8 cellular contexts compared by ENCODE assay signal in the genomic region with DNA sequence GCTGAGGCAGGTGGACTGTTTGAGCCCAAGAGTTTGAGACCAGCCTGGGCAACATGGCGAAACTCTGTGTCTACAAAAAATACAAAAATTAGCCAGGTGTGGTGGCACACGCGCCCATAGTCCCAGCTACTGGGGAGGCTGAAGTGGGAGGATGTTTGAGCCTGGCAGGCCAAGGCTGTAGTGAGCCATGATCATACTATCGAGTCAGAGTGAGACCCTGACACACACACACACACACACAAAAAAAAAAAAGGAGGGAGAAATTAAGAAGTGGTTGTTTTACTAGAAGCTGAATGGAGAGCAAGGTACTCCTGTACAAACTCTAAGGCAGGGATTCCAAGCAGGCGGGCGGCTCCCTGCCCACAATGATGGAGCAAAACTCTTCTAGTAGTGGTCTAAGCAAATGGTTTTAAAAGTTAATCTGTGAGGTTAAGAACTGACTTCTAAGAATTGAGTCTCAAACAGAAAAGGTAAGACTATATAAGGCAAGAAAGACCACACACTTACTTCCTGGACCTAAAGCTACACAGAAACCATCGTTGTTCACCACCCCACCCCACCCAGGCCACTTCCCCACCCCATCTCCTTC. TPM values are rescaled to one million over a fixed set of nuclear protein-coding genes. Genes with fewer than 3 reads are reported as not detected.
DNase-seq lines count a peak whose midpoint lies in the region; ATAC-seq and TF ChIP-seq lines count a peak whose summit lies in the region.

No MANE protein-coding gene starts in this region.

- H3K27me3 Mint-ChIP-seq in activated T-cell treated with anti-CD3 and anti-CD28 coated beads, Interleukin-2, amount 50 U/mL, for 4 hours (ENCODE audit: low read depth): no peaks in the 10 kb centered on the region

- H3K27me3 ChIP-seq in psoas muscle (ENCODE audit: insufficient read depth in 3 of 3, low read length in 2 of 3) (no peaks in the 10 kb centered on the region), A673 (replicated peaks; ENCODE audit: insufficient read depth, low read depth, low read length, poor library complexity) (no peaks in the 10 kb centered on the region)

- peak overlapping the region; percentile 82 for H3K27ac ChIP-seq in psoas muscle
- no peak overlapping the region for H3K27ac ChIP-seq in A673 (ENCODE audit: low read depth, low read length, poor library complexity, severe bottlenecking)

- H3K36me3 ChIP-seq in psoas muscle (ENCODE audit: insufficient read depth in 1 of 2, low read depth in 1 of 2) (no peaks in the 10 kb centered on the region), A673 (ENCODE audit: insufficient read depth, low read length, poor library complexity, severe bottlenecking) (no peaks in the 10 kb centered on the region)

- CTCF ChIA-PET in A673 (lab: Charles Lee): no interaction called here

- no peaks in the 10 kb centered on the region for H3K9me3 Mint-ChIP-seq in activated T-cell treated with anti-CD3 and anti-CD28 coated beads, Interleukin-2, amount 50 U/mL, for 4 hours

- no TSS peak for BruUV-seq in A673 (replicated peaks; lab: Mats Ljungman, UMichigan)

- peak; percentile 45 for DNase-seq in activated T-cell treated with anti-CD3 and anti-CD28 coated beads, Interleukin-2, amount 50 U/mL, for 4 hours
- no peak for DNase-seq in psoas muscle
- no peak for DNase-seq in mucosa of gallbladder (ENCODE audit: low spot score)
- DNase-seq in A673 (ENCODE audit: low spot score): no peak

- TF ChIP-seq CTCF in psoas muscle (IDR thresholded peaks at IDR 0.05): no peak
- TF ChIP-seq CTCF in A673 (conservative IDR thresholded peaks at IDR 0.05; ENCODE audit: low read depth, low read length): no peak

- H3K4me1 ChIP-seq in psoas muscle (peaks cover 32% of the 10 kb centered on the region), A673 (ENCODE audit: insufficient read depth, low read length, poor library complexity, severe bottlenecking) (peaks cover 16% of the 10 kb centered on the region)

- intact Hi-C loops in psoas muscle (cut with DNase I): loop anchor here (2.0 to 5.0 kb wide), 2 partner anchors 36 to 69 kb away; no protein-coding TSS in a partner anchor
- intact Hi-C loops in A673 (cut with micrococcal nuclease; ENCODE audit: unreplicated experiment): no loop called here

- H3K4me3 Mint-ChIP-seq in activated T-cell treated with anti-CD3 and anti-CD28 coated beads, Interleukin-2, amount 50 U/mL, for 4 hours: peak overlapping the region; percentile 94

- peak; percentile 19 for ATAC-seq in GM18498 (IDR thresholded peaks at IDR 0.05; ENCODE audit: unreplicated experiment)
- peak; percentile 18 for ATAC-seq in HG02981 (IDR thresholded peaks at IDR 0.05; ENCODE audit: unreplicated experiment)
- ATAC-seq in activated T-cell treated with anti-CD3 and anti-CD28 coated beads, Interleukin-2, amount 50 U/mL, for 4 hours: peak in 1 of 2 donors; percentile 15
- no peak for ATAC-seq in psoas muscle
- no peak for ATAC-seq in HG03196 (IDR thresholded peaks at IDR 0.05; ENCODE audit: unreplicated experiment)
- no peak for ATAC-seq in GM19397 (IDR thresholded peaks at IDR 0.05; ENCODE audit: unreplicated experiment)

- 85 to 89% (median 89%) methylated on average over 7 of the region's 7 CpGs for WGBS in psoas muscle, 3 donors

- H3K9me3 ChIP-seq in psoas muscle: no peaks in the 10 kb centered on the region
- no peaks in the 10 kb centered on the region for H3K9me3 ChIP-seq in A673 (ENCODE audit: low read depth, low read length, poor library complexity, severe bottlenecking)

- H3K4me3 ChIP-seq in psoas muscle (no peak overlapping the region), A673 (ENCODE audit: low read depth, low read length, poor library complexity, severe bottlenecking) (no peak overlapping the region)

- peaks cover 4% of the 10 kb centered on the region for H3K36me3 Mint-ChIP-seq in activated T-cell treated with anti-CD3 and anti-CD28 coated beads, Interleukin-2, amount 50 U/mL, for 4 hours (ENCODE audit: insufficient read depth)

- peaks cover 80% of the 10 kb centered on the region for H3K4me1 Mint-ChIP-seq in activated T-cell treated with anti-CD3 and anti-CD28 coated beads, Interleukin-2, amount 50 U/mL, for 4 hours (ENCODE audit: low read depth)

- POLR2A ChIA-PET in A673 (lab: Charles Lee; ENCODE audit: low non-redundant PET): no interaction called here

RNA-seq across cellular contexts. Expression of a gene that starts 2.6 kb away (rescaled TPM):
- 10 to 100 TPM; 75.0 to 91.5 (median 78.3) TPM for total RNA-seq in activated T-cell treated with anti-CD3 and anti-CD28 coated beads, Interleukin-2, amount 50 U/mL, for 4 hours
- 1 to 10 TPM; 1.7 to 9.3 (median 8.5) TPM for total RNA-seq in psoas muscle
- under 1 TPM; 0.35 to 0.93 (median 0.40) TPM for polyA plus RNA-seq in psoas muscle
- total RNA-seq in mucosa of gallbladder: 40.6 TPM
- 17.0 and 22.2 TPM in 2 replicates for total RNA-seq in A673 (2021)

Comparison
In these comparisons a context has a peak if more than half of its experiments do, and no peak if none do; other contexts are left out.
1. ATAC-seq: peak in GM18498 (single experiment) and HG02981 (single experiment); none in psoas muscle (0 of 4), HG03196 (single experiment) and GM19397 (single experiment).